Comparison of ENCODE assay signal across 31 cellular contexts in the genomic region with DNA sequence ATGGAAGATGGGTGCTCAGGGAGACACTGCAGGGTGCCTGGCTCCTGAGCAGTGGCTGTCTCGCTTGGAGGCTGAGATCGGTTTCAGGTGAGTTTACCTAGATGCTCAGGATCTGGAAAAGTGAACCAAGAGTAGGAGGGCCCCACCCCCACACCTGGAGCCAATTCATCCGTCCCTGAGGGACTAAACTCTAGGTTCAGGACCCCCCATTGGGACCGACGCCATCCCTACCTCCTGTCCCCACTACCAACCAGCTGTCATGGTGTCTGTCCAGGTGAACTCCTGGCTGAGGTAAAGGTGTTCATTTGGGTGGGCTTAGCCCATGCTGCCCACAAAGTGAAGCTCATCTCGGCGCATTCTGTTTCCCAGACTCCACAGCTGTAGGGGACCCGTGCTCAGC.
"Had no signal": no experiment of that assay in that cellular context is flagged by ENCODE, and none has a peak within 500 bp of the region (broad histone marks: within the 10 kb centered on the region; RNA-seq: fewer than 3 reads in every experiment).

No MANE protein-coding gene starts in this region.

- DNase-seq: activated B cell treated with CpG ODN at 0.5 μM for 24 hours; activated CD4-positive, alpha-beta memory T cell treated with anti-CD3 and anti-CD28 coated beads, Interleukin-2, amount 10 ng/mL, durations not matched to agents 7 days and 5 days; activated CD4-positive, alpha-beta T cell treated with anti-CD3 and anti-CD28 coated beads, Interleukin-2, amount 10 ng/mL, durations not matched to agents 7 days and 5 days; activated CD4-positive, alpha-beta T cell treated with anti-CD3 and anti-CD28 coated beads, Interleukin-2, amount 50 U/mL, for 4 hours; activated CD8-positive, alpha-beta memory T cell treated with anti-CD3 and anti-CD28 coated beads, Interleukin-2, amount 50 U/mL, for 48 hours; activated gamma-delta T cell; activated naive CD4-positive, alpha-beta T cell; activated naive CD4-positive, alpha-beta T cell treated with anti-CD3 and anti-CD28 coated beads, Interleukin-2, amount 50 U/mL, for 16 hours; activated T-cell treated with anti-CD3 and anti-CD28 coated beads for 4 hours; activated T-cell treated with anti-CD3 and anti-CD28 coated beads, Interleukin-2, amount 50 U/mL, for 24 hours; activated T-cell treated with anti-CD3 and anti-CD28 coated beads, Interleukin-2, amount 50 U/mL, for 72 hours; amniotic stem cell; anterior cingulate cortex; body of pancreas; caudate nucleus; cortex of kidney; dermis blood vessel endothelial cell; effector CD4-positive, alpha-beta T cell; effector memory CD8-positive, alpha-beta T cell; erythroblast; esophagus squamous epithelium; foreskin melanocyte; heart right ventricle; T-helper 17 cell; T1000; WERI-Rb-1 had no signal

- H3K27me3 ChIP-seq: body of pancreas, esophagus squamous epithelium, hepatocyte had no signal

- H3K27ac ChIP-seq: body of pancreas, esophagus squamous epithelium, gastroesophageal sphincter, heart right ventricle, hepatocyte, WERI-Rb-1 had no signal

- H3K4me1 Mint-ChIP-seq: activated B cell treated with CpG ODN at 0.5 μM for 24 hours; activated CD4-positive, alpha-beta memory T cell treated with anti-CD3 and anti-CD28 coated beads, Interleukin-2, amount 10 ng/mL, durations not matched to agents 7 days and 5 days; activated CD4-positive, alpha-beta T cell treated with anti-CD3 and anti-CD28 coated beads, Interleukin-2, amount 10 ng/mL, durations not matched to agents 7 days and 5 days; T-helper 17 cell had no signal

- H3K36me3 ChIP-seq: esophagus squamous epithelium, gastroesophageal sphincter, heart right ventricle, WERI-Rb-1 had no signal

- H3K4me1 ChIP-seq: body of pancreas, esophagus squamous epithelium, gastroesophageal sphincter, heart right ventricle had no signal

- H3K36me3 Mint-ChIP-seq: activated naive CD8-positive, alpha-beta T cell had no signal

- H3K27ac Mint-ChIP-seq: activated B cell treated with CpG ODN at 0.5 μM for 24 hours; activated CD4-positive, alpha-beta memory T cell treated with anti-CD3 and anti-CD28 coated beads, Interleukin-2, amount 10 ng/mL, durations not matched to agents 7 days and 5 days; activated CD4-positive, alpha-beta T cell treated with anti-CD3 and anti-CD28 coated beads, Interleukin-2, amount 10 ng/mL, durations not matched to agents 7 days and 5 days; activated naive CD8-positive, alpha-beta T cell; activated T-cell treated with anti-CD3 and anti-CD28 coated beads, Interleukin-2, amount 50 U/mL, for 24 hours; activated T-cell treated with anti-CD3 and anti-CD28 coated beads, Interleukin-2, amount 50 U/mL, for 72 hours; effector memory CD8-positive, alpha-beta T cell; T-helper 17 cell; T-helper 2 cell treated with Interferon-gamma antibody and Interleukin-4, amounts not matched to agents 5 μg/mL and 100 μg/mL, for 36 hours had no signal

- H3K9me3 Mint-ChIP-seq: activated B cell treated with CpG ODN at 0.5 μM for 24 hours; activated CD4-positive, alpha-beta memory T cell treated with anti-CD3 and anti-CD28 coated beads, Interleukin-2, amount 10 ng/mL, durations not matched to agents 7 days and 5 days; activated CD4-positive, alpha-beta T cell treated with anti-CD3 and anti-CD28 coated beads, Interleukin-2, amount 10 ng/mL, durations not matched to agents 7 days and 5 days; activated T-cell treated with anti-CD3 and anti-CD28 coated beads, Interleukin-2, amount 50 U/mL, for 24 hours; activated T-cell treated with anti-CD3 and anti-CD28 coated beads, Interleukin-2, amount 50 U/mL, for 72 hours; effector memory CD8-positive, alpha-beta T cell; T-helper 2 cell treated with Interferon-gamma antibody and Interleukin-4, amounts not matched to agents 5 μg/mL and 100 μg/mL, for 36 hours had no signal

- H3K4me3 Mint-ChIP-seq: activated B cell treated with CpG ODN at 0.5 μM for 24 hours; activated CD4-positive, alpha-beta memory T cell treated with anti-CD3 and anti-CD28 coated beads, Interleukin-2, amount 10 ng/mL, durations not matched to agents 7 days and 5 days; activated CD4-positive, alpha-beta T cell treated with anti-CD3 and anti-CD28 coated beads, Interleukin-2, amount 10 ng/mL, durations not matched to agents 7 days and 5 days; activated naive CD8-positive, alpha-beta T cell; activated T-cell treated with anti-CD3 and anti-CD28 coated beads, Interleukin-2, amount 50 U/mL, for 24 hours; activated T-cell treated with anti-CD3 and anti-CD28 coated beads, Interleukin-2, amount 50 U/mL, for 72 hours; effector memory CD8-positive, alpha-beta T cell; T-helper 17 cell; T-helper 2 cell treated with Interferon-gamma antibody and Interleukin-4, amounts not matched to agents 5 μg/mL and 100 μg/mL, for 36 hours had no signal

- H3K27me3 Mint-ChIP-seq: activated B cell treated with CpG ODN at 0.5 μM for 24 hours; activated CD4-positive, alpha-beta memory T cell treated with anti-CD3 and anti-CD28 coated beads, Interleukin-2, amount 10 ng/mL, durations not matched to agents 7 days and 5 days; activated CD4-positive, alpha-beta T cell treated with anti-CD3 and anti-CD28 coated beads, Interleukin-2, amount 10 ng/mL, durations not matched to agents 7 days and 5 days had no signal

- H3K4me3 ChIP-seq: body of pancreas, esophagus squamous epithelium, gastroesophageal sphincter, heart right ventricle, hepatocyte had no signal

- ATAC-seq: activated CD4-positive, CD25-positive, alpha-beta regulatory T cell treated with anti-CD3 and anti-CD28 coated beads, Interleukin-2, amount 50 U/mL, for 24 hours; activated T-cell treated with anti-CD3 and anti-CD28 coated beads, Interleukin-2, amount 50 U/mL, for 72 hours; body of pancreas; effector memory CD8-positive, alpha-beta T cell; gastroesophageal sphincter; heart right ventricle; T-helper 17 cell had no signal

- H3K9me3 ChIP-seq: body of pancreas, esophagus squamous epithelium, gastroesophageal sphincter had no signal
